In genomic region chr1:46465981-46466476, GRCh38 we compare ENCODE assay signal across 10 cellular contexts. TPM values are rescaled to one million over a fixed set of nuclear protein-coding genes. Genes with fewer than 3 reads are reported as not detected.
A peak's percentile ranks its signal among the peaks of the same experiment; 100 is the strongest.
DNase-seq lines count a peak whose midpoint lies in the region; ATAC-seq, FAIRE-seq and TF ChIP-seq lines count a peak whose summit lies in the region.
"Had no signal": no experiment of that assay in that cellular context is flagged by ENCODE, and none has a peak within 500 bp of the region (broad histone marks: within the 10 kb centered on the region; RNA-seq: fewer than 3 reads in every experiment).

No MANE protein-coding gene starts in this region.

- no peaks in the 10 kb centered on the region for H4K20me1 ChIP-seq in neural cell (ENCODE audit: insufficient read depth)

- TF ChIP-seq CTCF in A549 (IDR thresholded peaks at IDR 0.05) (no peak), HFFc6 (IDR thresholded peaks at IDR 0.05) (no peak), chondrocyte (IDR thresholded peaks at IDR 0.05) (no peak), neural cell (IDR thresholded peaks at IDR 0.05; ENCODE audit: poor library complexity, severe bottlenecking) (no peak)

- H3K36me3 Mint-ChIP-seq in HFFc6 (ENCODE audit: low read depth) (no peaks in the 10 kb centered on the region), chondrocyte (ENCODE audit: low read depth) (peaks cover 5% of the 10 kb centered on the region)

- peaks cover 57% of the 10 kb centered on the region for H3K27me3 ChIP-seq in neural cell (ENCODE audit: insufficient read depth, low read depth, low read length)
- H3K27me3 ChIP-seq: uterus had no signal

- CTCF ChIA-PET in A549 (lab: Yijun Ruan, JAX), result interaction anchor here (0.5 to 0.6 kb wide), 2 partner anchors 58 to 70 kb away, joined by 3 to 5 read pairs; no protein-coding TSS in a partner anchor

- H3K4me3 ChIP-seq in A549 (peak overlapping the region; percentile 64), neural cell (ENCODE audit: low read length) (peak overlapping the region; percentile 74)

- no peaks in the 10 kb centered on the region for H3K4me1 ChIP-seq in A549
- H3K4me1 ChIP-seq: uterus had no signal

- TF ChIP-seq EP300 in A549 (IDR thresholded peaks at IDR 0.05) (no peak), neural cell (conservative IDR thresholded peaks at IDR 0.05; ENCODE audit: poor library complexity, severe bottlenecking) (no peak)

- no peaks in the 10 kb centered on the region for H3K36me3 ChIP-seq in neural cell (ENCODE audit: insufficient read depth, low read length)
- H3K36me3 ChIP-seq: uterus had no signal

- DNase-seq in A549 (ENCODE audit: low read depth in 1 of 2, low spot score in 1 of 2) (no peak), HFFc6 (no peak), chondrocyte (ENCODE audit: low spot score) (no peak), KG1 (lab: John Stamatoyannopoulos, UW) (no peak), SK-N-DZ (ENCODE audit: low spot score) (no peak)

- H3K9me3 ChIP-seq in A549, result no peaks in the 10 kb centered on the region
- H3K9me3 ChIP-seq in neural cell (ENCODE audit: low read length), result no peaks in the 10 kb centered on the region
- H3K9me3 ChIP-seq: uterus had no signal

- 91% methylated on average over 10 of the region's 20 CpGs for whole genome bisulfite sequencing in A549 (ENCODE audit: missing lambda C conversion rate)

- no peak for TF ChIP-seq RAD21 in A549 (conservative IDR thresholded peaks at IDR 0.05 in 1 of 2, IDR thresholded peaks at IDR 0.05 in 1 of 2)
- no peak for TF ChIP-seq RAD21 in neural cell (conservative IDR thresholded peaks at IDR 0.05)

- H3K9ac ChIP-seq in neural cell (ENCODE audit: low read length), result peak overlapping the region; percentile 43

- H3K9me3 Mint-ChIP-seq in HFFc6, result no peaks in the 10 kb centered on the region
- no peaks in the 10 kb centered on the region for H3K9me3 Mint-ChIP-seq in chondrocyte (ENCODE audit: low read depth)

- no peak for ATAC-seq in A549
- no peak for ATAC-seq in HG03571 (IDR thresholded peaks at IDR 0.05; ENCODE audit: unreplicated experiment)
- ATAC-seq in HG02759 (IDR thresholded peaks at IDR 0.05; ENCODE audit: unreplicated experiment), result no peak

- H3K27me3 Mint-ChIP-seq in HFFc6 (ENCODE audit: insufficient read depth) (peaks cover 39% of the 10 kb centered on the region), chondrocyte (ENCODE audit: low read depth) (peaks cover 36% of the 10 kb centered on the region)

- no peaks in the 10 kb centered on the region for H3K79me2 ChIP-seq in neural cell (replicated peaks; ENCODE audit: insufficient read depth, low read length)

- H3K27ac ChIP-seq in A549, result peak overlapping the region; percentile 74 to 90; a peak in 5 of 6 replicates
- no peak overlapping the region for H3K27ac ChIP-seq in neural cell (ENCODE audit: low read length)
- H3K27ac ChIP-seq: uterus had no signal

- no peak overlapping the region for H2AFZ ChIP-seq in neural cell (ENCODE audit: low read depth, low read length)

- no peaks in the 10 kb centered on the region for H3K9me2 ChIP-seq in neural cell (ENCODE audit: insufficient read depth, low read length)

- peak overlapping the region; percentile 20 for H3K4me3 Mint-ChIP-seq in HFFc6
- H3K4me3 Mint-ChIP-seq in chondrocyte (ENCODE audit: unreplicated experiment), result peak overlapping the region; percentile 48

- no peaks in the 10 kb centered on the region for H3F3A ChIP-seq in neural cell (ENCODE audit: insufficient read depth, low read length, poor library complexity, severe bottlenecking)

- no peak for TF ChIP-seq POLR2A in A549 (IDR thresholded peaks at IDR 0.05; ENCODE audit: low read length)

- FAIRE-seq in A549 (lab: Jason Lieb, UNC), result no peak

- no peak overlapping the region for H3K27ac Mint-ChIP-seq in HFFc6
- no peak overlapping the region for H3K27ac Mint-ChIP-seq in chondrocyte (ENCODE audit: unreplicated experiment)

- H3K4me2 ChIP-seq in A549 (peak overlapping the region; percentile 93), neural cell (ENCODE audit: low read length) (peak overlapping the region; percentile 6)

- POLR2A ChIA-PET in A549 (lab: Yijun Ruan, JAX), result no interaction called here

- H3K4me1 Mint-ChIP-seq in HFFc6 (ENCODE audit: low read depth) (peaks cover 17% of the 10 kb centered on the region), chondrocyte (ENCODE audit: low read depth) (peaks cover 10% of the 10 kb centered on the region)

TF ChIP-seq in A549, 52 proteins besides CTCF, POLR2A, EP300 and RAD21:
- TF ChIP-seq ZSCAN20 (CRISPR knock-in tag; IDR thresholded peaks at IDR 0.05), result no peak
- no peak for TF ChIP-seq KDM1A (IDR thresholded peaks at IDR 0.05; ENCODE audit: low read depth)
- no peak for TF ChIP-seq PHF8 (IDR thresholded peaks at IDR 0.05; ENCODE audit: borderline replicate concordance, low read depth)
- no peak for TF ChIP-seq ZC3H11A (IDR thresholded peaks at IDR 0.05)
- TF ChIP-seq JUN (IDR thresholded peaks at IDR 0.05), result no peak
- TF ChIP-seq NPAS2 (CRISPR knock-in tag; IDR thresholded peaks at IDR 0.05; ENCODE audit: borderline replicate concordance), result no peak
- TF ChIP-seq RFX5 (IDR thresholded peaks at IDR 0.05), result no peak
- no peak for TF ChIP-seq MYC (IDR thresholded peaks at IDR 0.05; ENCODE audit: borderline replicate concordance, low read length)
- TF ChIP-seq, protein P1, sequence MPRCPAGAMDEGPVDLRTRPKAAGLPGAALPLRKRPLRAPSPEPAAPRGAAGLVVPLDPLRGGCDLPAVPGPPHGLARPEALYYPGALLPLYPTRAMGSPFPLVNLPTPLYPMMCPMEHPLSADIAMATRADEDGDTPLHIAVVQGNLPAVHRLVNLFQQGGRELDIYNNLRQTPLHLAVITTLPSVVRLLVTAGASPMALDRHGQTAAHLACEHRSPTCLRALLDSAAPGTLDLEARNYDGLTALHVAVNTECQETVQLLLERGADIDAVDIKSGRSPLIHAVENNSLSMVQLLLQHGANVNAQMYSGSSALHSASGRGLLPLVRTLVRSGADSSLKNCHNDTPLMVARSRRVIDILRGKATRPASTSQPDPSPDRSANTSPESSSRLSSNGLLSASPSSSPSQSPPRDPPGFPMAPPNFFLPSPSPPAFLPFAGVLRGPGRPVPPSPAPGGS (IDR thresholded peaks at IDR 0.05), result no peak
- no peak for TF ChIP-seq FOSB (CRISPR knock-in tag; IDR thresholded peaks at IDR 0.05)
- no peak for TF ChIP-seq CHD4 (IDR thresholded peaks at IDR 0.05; ENCODE audit: borderline replicate concordance)
- TF ChIP-seq HOXB5 (CRISPR knock-in tag; IDR thresholded peaks at IDR 0.05), result no peak

TF ChIP-seq in neural cell, 6 proteins besides CTCF, POLR2A, EP300 and RAD21:
- no peak for TF ChIP-seq EZH2 (IDR thresholded peaks at IDR 0.05; ENCODE audit: borderline replicate concordance, insufficient read depth, low read length, poor library complexity, severe bottlenecking)
- TF ChIP-seq SMC3 (conservative IDR thresholded peaks at IDR 0.05; ENCODE audit: poor library complexity), result no peak
- TF ChIP-seq, protein P2, sequence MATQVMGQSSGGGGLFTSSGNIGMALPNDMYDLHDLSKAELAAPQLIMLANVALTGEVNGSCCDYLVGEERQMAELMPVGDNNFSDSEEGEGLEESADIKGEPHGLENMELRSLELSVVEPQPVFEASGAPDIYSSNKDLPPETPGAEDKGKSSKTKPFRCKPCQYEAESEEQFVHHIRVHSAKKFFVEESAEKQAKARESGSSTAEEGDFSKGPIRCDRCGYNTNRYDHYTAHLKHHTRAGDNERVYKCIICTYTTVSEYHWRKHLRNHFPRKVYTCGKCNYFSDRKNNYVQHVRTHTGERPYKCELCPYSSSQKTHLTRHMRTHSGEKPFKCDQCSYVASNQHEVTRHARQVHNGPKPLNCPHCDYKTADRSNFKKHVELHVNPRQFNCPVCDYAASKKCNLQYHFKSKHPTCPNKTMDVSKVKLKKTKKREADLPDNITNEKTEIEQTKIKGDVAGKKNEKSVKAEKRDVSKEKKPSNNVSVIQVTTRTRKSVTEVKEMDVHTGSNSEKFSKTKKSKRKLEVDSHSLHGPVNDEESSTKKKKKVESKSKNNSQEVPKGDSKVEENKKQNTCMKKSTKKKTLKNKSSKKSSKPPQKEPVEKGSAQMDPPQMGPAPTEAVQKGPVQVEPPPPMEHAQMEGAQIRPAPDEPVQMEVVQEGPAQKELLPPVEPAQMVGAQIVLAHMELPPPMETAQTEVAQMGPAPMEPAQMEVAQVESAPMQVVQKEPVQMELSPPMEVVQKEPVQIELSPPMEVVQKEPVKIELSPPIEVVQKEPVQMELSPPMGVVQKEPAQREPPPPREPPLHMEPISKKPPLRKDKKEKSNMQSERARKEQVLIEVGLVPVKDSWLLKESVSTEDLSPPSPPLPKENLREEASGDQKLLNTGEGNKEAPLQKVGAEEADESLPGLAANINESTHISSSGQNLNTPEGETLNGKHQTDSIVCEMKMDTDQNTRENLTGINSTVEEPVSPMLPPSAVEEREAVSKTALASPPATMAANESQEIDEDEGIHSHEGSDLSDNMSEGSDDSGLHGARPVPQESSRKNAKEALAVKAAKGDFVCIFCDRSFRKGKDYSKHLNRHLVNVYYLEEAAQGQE (IDR thresholded peaks at IDR 0.05; ENCODE audit: borderline replicate concordance), result no peak
- TF ChIP-seq TAF1 (IDR thresholded peaks at IDR 0.05; ENCODE audit: low read depth), result no peak
- no peak for TF ChIP-seq POLR2AphosphoS5 (IDR thresholded peaks at IDR 0.05)
- no peak for TF ChIP-seq MXI1 (conservative IDR thresholded peaks at IDR 0.05; ENCODE audit: poor library complexity, severe bottlenecking)

RNA-seq across cellular contexts. Expression of gene DMBX1, which starts 23.6 kb away (rescaled TPM):
- polyA plus RNA-seq in A549 (2011; rRNA removed) (0.40 and 0.44 TPM in 2 replicates), A549 (2017; fragmentation: RNase III; extraction: RNeasy Plus Mini Kit Qiagen cat#74134 plus additional on column Dnase treatment) (1.1 to 2.2 TPM (median 1.7 TPM) in 3 replicates), neural cell (0.28 TPM in 1 of 2 replicates, not detected in the other)
- 0.82 and 1.2 TPM in 2 replicates for polyA plus RNA-seq in A549 (2012; cell fraction: cytosol; rRNA removed)
- polyA plus RNA-seq in A549 (2012; cell fraction: nucleus; rRNA removed), result 3.5 and 4.2 TPM in 2 replicates
- 0.44 and 0.87 TPM in 2 replicates for polyA minus RNA-seq in A549 (2011; rRNA and poly(A)+ RNA removed)
- total RNA-seq in HFFc6 (2021; fragmentation: NEBNext Ultra II Directional; extraction: Animal tissue kit (Norgen Biotek cat#: 25700)), result not detected
- not detected in 3 replicates for total RNA-seq in chondrocyte
- polyA minus RNA-seq in neural cell, result not detected in 2 replicates
- not detected in 2 replicates for polyA plus RNA-seq in SK-N-DZ (2014; cell fraction: cytosol; rRNA removed)
- polyA plus RNA-seq in SK-N-DZ (2014; cell fraction: nucleus; rRNA removed), result not detected in 2 replicates
- total RNA-seq: renal cortical epithelial cell had no signal
